In the genomic region with DNA sequence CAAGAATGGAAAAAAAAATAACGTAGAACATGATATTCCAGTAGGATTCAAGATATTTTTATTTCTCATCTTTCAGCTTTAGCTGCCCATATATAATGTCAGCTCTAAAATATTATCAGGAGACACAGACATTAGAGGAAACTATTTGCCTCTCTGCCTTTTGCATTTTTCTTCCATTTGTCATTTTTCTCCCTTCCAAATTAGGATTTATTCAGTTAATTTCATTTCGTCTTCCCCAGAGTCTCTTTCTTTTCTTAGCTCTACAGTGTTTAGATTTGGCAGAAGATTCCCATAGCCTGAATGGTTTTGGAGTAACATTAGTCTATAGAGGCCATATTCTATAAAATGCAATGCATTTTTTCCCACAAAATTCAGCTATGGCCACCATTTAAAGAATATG, we compare ENCODE assay signal across 21 cellular contexts. TPM values are rescaled to one million over a fixed set of nuclear protein-coding genes. Genes with fewer than 3 reads are reported as not detected.
DNase-seq lines count a peak whose midpoint lies in the region; ATAC-seq and TF ChIP-seq lines count a peak whose summit lies in the region.
"Had no signal": no experiment of that assay in that cellular context is flagged by ENCODE, and none has a peak within 500 bp of the region (broad histone marks: within the 10 kb centered on the region; RNA-seq: fewer than 3 reads in every experiment).

No MANE protein-coding gene starts in this region.

- H3K36me3 ChIP-seq in breast epithelium: no peaks in the 10 kb centered on the region
- no peaks in the 10 kb centered on the region for H3K36me3 ChIP-seq in aorta (ENCODE audit: control insufficient read depth in 1 of 2, insufficient read depth in 2 of 2, low read length in 1 of 2)

- H3K36me3 Mint-ChIP-seq in MCF 10A (ENCODE audit: insufficient read depth, unreplicated experiment): peaks cover 7% of the 10 kb centered on the region
- H3K36me3 Mint-ChIP-seq in nephron (ENCODE audit: low read depth): no peaks in the 10 kb centered on the region
- H3K36me3 Mint-ChIP-seq: T-cell, type B pancreatic cell had no signal

- no peak overlapping the region for H3K4me3 Mint-ChIP-seq in MCF 10A (ENCODE audit: unreplicated experiment)
- H3K4me3 Mint-ChIP-seq in nephron: peak overlapping the region in 1 of 3 experiments; percentile 8
- H3K4me3 Mint-ChIP-seq: activated B cell treated with CpG ODN at 0.5 μM for 24 hours, T-cell, type B pancreatic cell had no signal

- H3K9me3 Mint-ChIP-seq in MCF 10A (ENCODE audit: unreplicated experiment): no peaks in the 10 kb centered on the region
- no peaks in the 10 kb centered on the region for H3K9me3 Mint-ChIP-seq in nephron
- H3K9me3 Mint-ChIP-seq: activated B cell treated with CpG ODN at 0.5 μM for 24 hours, T-cell, type B pancreatic cell had no signal

- no peaks in the 10 kb centered on the region for H3K9me3 ChIP-seq in breast epithelium
- H3K9me3 ChIP-seq in aorta (ENCODE audit: control insufficient read depth, low read length): no peaks in the 10 kb centered on the region
- H3K9me3 ChIP-seq: mucosa of descending colon had no signal

- DNase-seq in MCF 10A (ENCODE audit: unreplicated experiment) (no peak), breast epithelium (ENCODE audit: low spot score in 2 of 2) (no peak), choroid plexus epithelial cell (ENCODE audit: low read depth) (peak; percentile 36), aorta (no peak)
- no peak for DNase-seq in activated T-cell treated with anti-CD3 and anti-CD28 coated beads, Interleukin-2, amount 50 U/mL, for 1 hour
- DNase-seq: activated B cell treated with CpG ODN at 0.5 μM for 24 hours; activated gamma-delta T cell treated with Interleukin-2 at 50 U/mL for 16 hours; GDM1; kidney; mucosa of descending colon; NCI-H446; retina; stimulated activated CD4-positive, alpha-beta T cell treated with anti-CD3 and anti-CD28 coated beads, Interleukin-1b, Interleukin-23, amount 100 ng/mL, for 48 hours; stimulated activated CD8-positive, alpha-beta memory T cell treated with anti-CD3 and anti-CD28 coated beads, Interleukin-4, amount 100 ng/mL, for 48 hours; T-cell had no signal

- POLR2A ChIA-PET in MCF 10A (lab: Yijun Ruan, JAX): interaction anchor here (0.6 to 10.7 kb wide), 15 partner anchors 9 to 120 kb away, joined by 3 to 243 read pairs (median 4); partner anchors contain the start of gene SRP9

- BruUV-seq in MCF 10A (replicated peaks; lab: Mats Ljungman, UMichigan): no TSS peak

- H3K27ac ChIP-seq in breast epithelium: peak overlapping the region in 1 of 2 donors; percentile 56
- peak overlapping the region; percentile 61 for H3K27ac ChIP-seq in aorta (ENCODE audit: low read depth in 1 of 2, low read length in 2 of 2)
- H3K27ac ChIP-seq: 22Rv1 had no signal

- H3K27me3 Mint-ChIP-seq in MCF 10A (ENCODE audit: insufficient read depth, unreplicated experiment) (no peaks in the 10 kb centered on the region), nephron (ENCODE audit: low read depth) (no peaks in the 10 kb centered on the region)
- H3K27me3 Mint-ChIP-seq: type B pancreatic cell had no signal

- CTCF ChIA-PET in MCF 10A (lab: Yijun Ruan, JAX): interaction anchor here (0.8 to 7.8 kb wide), 9 partner anchors 8 to 183 kb away, joined by 3 to 68 read pairs (median 3); no protein-coding TSS in a partner anchor

- no peak for TF ChIP-seq CTCF in MCF 10A (IDR thresholded peaks at IDR 0.05; ENCODE audit: unreplicated experiment)
- no peak for TF ChIP-seq CTCF in breast epithelium (IDR thresholded peaks at IDR 0.05)
- TF ChIP-seq CTCF in choroid plexus epithelial cell (conservative IDR thresholded peaks at IDR 0.05; ENCODE audit: low read depth, low read length): no peak
- no peak for TF ChIP-seq CTCF in nephron (IDR thresholded peaks at IDR 0.05; ENCODE audit: unreplicated experiment in 3 of 3)

- no peaks in the 10 kb centered on the region for H3K27me3 ChIP-seq in breast epithelium
- no peaks in the 10 kb centered on the region for H3K27me3 ChIP-seq in aorta (ENCODE audit: control insufficient read depth in 1 of 2, insufficient read depth in 2 of 2, low read length in 1 of 2)

- no peak for TF ChIP-seq POLR2A in breast epithelium (IDR thresholded peaks at IDR 0.05)

- ATAC-seq in aorta (ENCODE audit: low FRiP score) (no peak), GM18858 (IDR thresholded peaks at IDR 0.05; ENCODE audit: unreplicated experiment) (no peak), GM21723 (IDR thresholded peaks at IDR 0.05; ENCODE audit: unreplicated experiment) (no peak)
- ATAC-seq: HepG2, mucosa of descending colon, T-cell had no signal

- peaks cover 40% of the 10 kb centered on the region for H3K4me1 Mint-ChIP-seq in MCF 10A (ENCODE audit: insufficient read depth, unreplicated experiment)
- peaks cover 46% of the 10 kb centered on the region for H3K4me1 Mint-ChIP-seq in nephron

- no peak overlapping the region for H3K4me3 ChIP-seq in breast epithelium
- H3K4me3 ChIP-seq in choroid plexus epithelial cell (ENCODE audit: low read depth, low read length): no peak overlapping the region
- no peak overlapping the region for H3K4me3 ChIP-seq in aorta (ENCODE audit: low read length in 2 of 2)
- H3K4me3 ChIP-seq: mucosa of descending colon had no signal

- intact Hi-C loops in MCF 10A (cut with micrococcal nuclease) (loop anchor here (5.0 kb wide), 2 partner anchors 44 to 404 kb away; partner anchors contain the start of gene H3-3A), breast epithelium (cut with DNase I; ENCODE audit: low total_unique reads) (no loop called here), aorta (cut with DNase I) (loop anchor here (5.0 kb wide), 1 partner anchor 39 kb away; no protein-coding TSS in a partner anchor)

- WGBS in aorta, 2 donors: 6 to 7% methylated on average over 2 of the region's 2 CpGs

- peak overlapping the region; percentile 71 for H3K27ac Mint-ChIP-seq in MCF 10A (ENCODE audit: low read depth, unreplicated experiment)
- H3K27ac Mint-ChIP-seq in nephron: peak overlapping the region; percentile 31 to 62 (median 39)
- H3K27ac Mint-ChIP-seq: activated B cell treated with CpG ODN at 0.5 μM for 24 hours, T-cell, type B pancreatic cell had no signal

- H3K4me1 ChIP-seq in breast epithelium: no peaks in the 10 kb centered on the region
- peaks cover 5 to 7% of the 10 kb centered on the region in 2 donors for H3K4me1 ChIP-seq in aorta (ENCODE audit: control insufficient read depth in 1 of 2, insufficient read depth in 2 of 2, low read length in 2 of 2)

RNA-seq across cellular contexts. Expression of gene ENAH, which starts 5.1 kb away (rescaled TPM):
- total RNA-seq in MCF 10A (2022) (346 and 420 TPM in 2 replicates), breast epithelium (10 to 100 TPM; 36.2 to 62.9 (median 48.2) TPM), aorta (100 to 1,000 TPM; 148 to 415 TPM)
- 10 to 100 TPM; 47.3 to 82.1 TPM for polyA plus RNA-seq in aorta
